Comparison of ENCODE assay signal across 16 cellular contexts in the genomic region with DNA sequence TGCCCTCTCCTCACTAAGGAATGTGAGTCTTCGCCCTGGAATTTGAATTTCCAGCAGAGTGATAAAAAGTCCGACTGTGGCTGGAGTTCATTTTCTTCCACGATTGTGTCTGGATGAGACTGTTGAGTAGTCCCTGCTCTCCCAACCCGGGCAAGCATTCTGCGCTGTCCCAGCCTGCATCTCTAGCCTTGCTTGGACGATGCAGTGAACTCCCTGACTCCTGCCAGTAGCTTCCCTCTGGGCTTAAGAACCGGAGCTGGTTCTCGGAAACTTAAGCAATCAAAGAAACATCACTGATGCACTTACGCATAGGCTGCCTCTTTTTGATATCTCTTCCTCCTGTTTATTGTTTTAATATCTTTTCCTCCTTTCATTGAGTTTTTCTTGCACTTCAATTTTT.
A peak's percentile ranks its signal among the peaks of the same experiment; 100 is the strongest.
DNase-seq lines count a peak whose midpoint lies in the region; ATAC-seq and TF ChIP-seq lines count a peak whose summit lies in the region.
"Had no signal": no experiment of that assay in that cellular context is flagged by ENCODE, and none has a peak within 500 bp of the region (broad histone marks: within the 10 kb centered on the region; RNA-seq: fewer than 3 reads in every experiment).

No MANE protein-coding gene starts in this region.

- TF ChIP-seq CTCF in heart right ventricle (IDR thresholded peaks at IDR 0.05) (no peak), osteoblast (IDR thresholded peaks at IDR 0.05; ENCODE audit: extremely low read depth, low read depth, low read length) (no peak), tibial artery (IDR thresholded peaks at IDR 0.05) (no peak)

- intact Hi-C loops in Right ventricle myocardium inferior (cut with DNase I): no loop called here
- intact Hi-C loops in cardiac septum (cut with DNase I): no loop called here
- intact Hi-C loops in heart right ventricle (cut with DNase I): loop anchor here in 1 of 10 donors (10.0 kb wide), 1 partner anchor 1257 kb away; no protein-coding TSS in a partner anchor
- intact Hi-C loops in tibial artery (cut with DNase I; ENCODE audit: low total_unique reads): no loop called here

- H3K36me3 ChIP-seq in heart right ventricle (no peaks in the 10 kb centered on the region), osteoblast (ENCODE audit: insufficient read depth, low read length) (no peaks in the 10 kb centered on the region), tibial artery (no peaks in the 10 kb centered on the region)

- H3K4me2 ChIP-seq in osteoblast (ENCODE audit: insufficient read depth, low read length): peak overlapping the region; percentile 51
- H3K4me2 ChIP-seq: KMS-11 had no signal

- H2AFZ ChIP-seq in osteoblast (ENCODE audit: low read length): no peak overlapping the region

- WGBS in heart right ventricle, 2 donors: 62 to 67% methylated on average over 9 of the region's 9 CpGs

- ATAC-seq in Right ventricle myocardium inferior: peak; percentile 99
- peak; percentile 76 to 97 (median 86) for ATAC-seq in heart right ventricle
- no peak for ATAC-seq in HG02840 (IDR thresholded peaks at IDR 0.05; ENCODE audit: low FRiP score, unreplicated experiment)

- H3K9me3 ChIP-seq in heart right ventricle (peaks cover 0 to 17% (median 0%) of the 10 kb centered on the region in 11 donors), osteoblast (ENCODE audit: low read depth, low read length) (no peaks in the 10 kb centered on the region), tibial artery (no peaks in the 10 kb centered on the region)

- no peaks in the 10 kb centered on the region for H3K79me2 ChIP-seq in osteoblast (ENCODE audit: insufficient read depth, low read length)

- H3K27me3 ChIP-seq in heart right ventricle (no peaks in the 10 kb centered on the region), osteoblast (ENCODE audit: insufficient read depth, low read length) (no peaks in the 10 kb centered on the region), tibial artery (no peaks in the 10 kb centered on the region)

- H3K4me1 ChIP-seq in heart right ventricle (peaks cover 0 to 3% (median 0%) of the 10 kb centered on the region in 9 donors), osteoblast (ENCODE audit: insufficient read depth, low read length) (no peaks in the 10 kb centered on the region), tibial artery (no peaks in the 10 kb centered on the region)

- no peaks in the 10 kb centered on the region for H4K20me1 ChIP-seq in osteoblast (ENCODE audit: insufficient read depth, low read length)

- H3K27ac ChIP-seq in heart right ventricle (peak overlapping the region in 1 of 10 donors; percentile 3), osteoblast (ENCODE audit: low read depth, low read length) (no peak overlapping the region), tibial artery (no peak overlapping the region)
- H3K27ac ChIP-seq: 22Rv1, KMS-11 had no signal

- DNase-seq in Right ventricle myocardium inferior (ENCODE audit: missing footprints) (peak; percentile 89), cardiac septum (ENCODE audit: low spot score) (no peak), heart right ventricle (peak; percentile 47 to 50), osteoblast (ENCODE audit: insufficient read length, low spot score, missing footprints) (peak; percentile 34), tibial artery (peak; percentile 71 to 75), NOMO-1 (lab: John Stamatoyannopoulos, UW; ENCODE audit: unreplicated experiment in 2 of 2) (no peak), kidney glomerular epithelial cell (lab: John Stamatoyannopoulos, UW) (no peak)
- DNase-seq: DND-41, MV-4-11, NCI-H1694 treated with DMSO at 0.1 percent for 48 hours, NCI-H510A, NCI-H748 treated with DMSO at 0.1 percent for 48 hours, OCI-M1 had no signal

- H3K4me3 ChIP-seq in heart right ventricle: no peak overlapping the region
- no peak overlapping the region for H3K4me3 ChIP-seq in osteoblast (ENCODE audit: insufficient read depth, low read length)
- H3K4me3 ChIP-seq in tibial artery: no peak overlapping the region

Comparison
In these comparisons a context has a peak if more than half of its experiments do, and no peak if none do; other contexts are left out.
1. DNase-seq: peak in Right ventricle myocardium inferior (single experiment), heart right ventricle (2 of 2), osteoblast (single experiment) and tibial artery (2 of 2); none in cardiac septum (single experiment), NOMO-1 (0 of 2) and kidney glomerular epithelial cell (single experiment).